ENCODE assay signal across 33 cellular contexts in the genomic region with DNA sequence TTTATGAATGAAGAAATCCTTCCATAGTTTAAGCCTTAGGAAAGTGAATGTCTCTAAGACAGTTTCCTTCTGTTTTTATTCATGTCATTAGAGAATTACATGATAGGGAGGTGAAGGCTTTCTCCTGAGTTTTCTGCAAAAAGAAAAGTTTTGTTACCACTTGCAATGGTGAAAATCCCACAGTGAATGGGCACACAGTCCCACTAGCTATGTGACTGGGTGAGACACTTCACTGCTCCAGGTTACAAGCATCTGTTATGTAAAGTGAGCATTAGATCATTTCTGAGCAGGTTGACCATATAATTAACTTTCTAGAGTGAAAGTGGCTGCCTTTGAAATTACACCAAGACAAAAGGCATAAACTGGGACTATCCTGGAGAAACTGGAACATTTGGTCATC. TPM values are rescaled to one million over a fixed set of nuclear protein-coding genes. Genes with fewer than 3 reads are reported as not detected.
"Had no signal": no experiment of that assay in that cellular context is flagged by ENCODE, and none has a peak within 500 bp of the region (broad histone marks: within the 10 kb centered on the region; RNA-seq: fewer than 3 reads in every experiment).

No MANE protein-coding gene starts in this region.

- H3K4me3 Mint-ChIP-seq: T-cell had no signal

- H3K4me2 ChIP-seq: PC-9 had no signal

- H3K4me3 ChIP-seq: PC-9, SJCRH30, SK-N-MC had no signal

- H3K27ac ChIP-seq: PC-9, RWPE1, SJCRH30, SK-N-MC had no signal

- H3K9me3 ChIP-seq: SJCRH30 had no signal

- H3K27me3 ChIP-seq: SJCRH30 had no signal

- H3K4me1 ChIP-seq: SJCRH30 had no signal

- H3K36me3 Mint-ChIP-seq: T-cell had no signal

- DNase-seq: Karpas-422, MM.1S, MV-4-11, NCI-H1092, NCI-H1105, NCI-H1417 treated with DMSO at 0.1 percent for 48 hours, NCI-H1436 treated with DMSO at 0.1 percent for 48 hours, NCI-H1694 treated with DMSO at 0.1 percent for 48 hours, NCI-H187 treated with DMSO at 0.1 percent for 48 hours, NCI-H2029, NCI-H2081, NCI-H2171 treated with DMSO at 0.1 percent for 48 hours, NCI-H2227 treated with DMSO at 0.1 percent for 48 hours, NCI-H345, NCI-H446, NCI-H510A treated with DMSO at 0.1 percent for 48 hours, NCI-H524 treated with DMSO at 0.1 percent for 48 hours, NCI-H526 treated with DMSO at 0.1 percent for 48 hours, NCI-H774, PC-9, SHP77, SIG-M5, SJCRH30, T-cell had no signal

- FAIRE-seq: RCC 7860 had no signal

- ATAC-seq: Panc1, Right ventricle myocardium inferior, SK-N-SH treated with all-trans-retinoic acid at 6 μM for 48 hours, T-cell had no signal

- H3K36me3 ChIP-seq: SJCRH30 had no signal

- H3K27me3 Mint-ChIP-seq: T-cell had no signal

- H3K27ac Mint-ChIP-seq: T-cell had no signal

RNA-seq across cellular contexts. Expression of a gene that starts 38.9 kb away (rescaled TPM):
- total RNA-seq: MCF 10A, OCI-LY7, PC-9, Right ventricle myocardium inferior, RPMI7951 had no signal
